ENCODE assay signal across 12 cellular contexts in genomic region chr10:102613286-102613685, GRCh38. TPM values are rescaled to one million over a fixed set of nuclear protein-coding genes. Genes with fewer than 3 reads are reported as not detected.
A peak's percentile ranks its signal among the peaks of the same experiment; 100 is the strongest.
DNase-seq lines count a peak whose midpoint lies in the region; ATAC-seq and TF ChIP-seq lines count a peak whose summit lies in the region.
"Had no signal": no experiment of that assay in that cellular context is flagged by ENCODE, and none has a peak within 500 bp of the region (broad histone marks: within the 10 kb centered on the region; RNA-seq: fewer than 3 reads in every experiment).

No MANE protein-coding gene starts in this region.

- CTCF ChIA-PET in activated naive CD4-positive, alpha-beta T cell treated with anti-CD3 and anti-CD28 coated beads for 36 hours (lab: Charles Lee), result interaction anchor here (0.8 to 1.8 kb wide), 5 partner anchors 11 to 381 kb away, joined by 3 to 5 read pairs (median 3); partner anchors contain the start of genes SUFU and TRIM8

- intact Hi-C loops in activated naive CD4-positive, alpha-beta T cell treated with anti-CD3 and anti-CD28 coated beads for 36 hours (cut with micrococcal nuclease), result loop anchor here (2.0 kb wide), 1 partner anchor 58 kb away; no protein-coding TSS in a partner anchor

- no peak overlapping the region for H3K4me3 Mint-ChIP-seq in activated naive CD4-positive, alpha-beta T cell treated with anti-CD3 and anti-CD28 coated beads for 36 hours
- H3K4me3 Mint-ChIP-seq in neural crest cell, result no peak overlapping the region
- H3K4me3 Mint-ChIP-seq: WTC11 had no signal

- ATAC-seq in upper lobe of left lung (ENCODE audit: low FRiP score in 2 of 2) (no peak), GM21423 (IDR thresholded peaks at IDR 0.05; ENCODE audit: unreplicated experiment) (no peak)
- ATAC-seq: WTC11 had no signal

- H3K36me3 Mint-ChIP-seq in activated naive CD4-positive, alpha-beta T cell treated with anti-CD3 and anti-CD28 coated beads for 36 hours (ENCODE audit: low read depth), result peaks cover 3% of the 10 kb centered on the region
- H3K36me3 Mint-ChIP-seq in neural crest cell (ENCODE audit: low read depth), result peaks cover 3% of the 10 kb centered on the region
- H3K36me3 Mint-ChIP-seq: WTC11 had no signal

- TF ChIP-seq CTCF in neural crest cell (conservative IDR thresholded peaks at IDR 0.05), result no peak
- no peak for TF ChIP-seq CTCF in upper lobe of left lung (IDR thresholded peaks at IDR 0.05)

- no peak for TF ChIP-seq POLR2A in upper lobe of left lung (IDR thresholded peaks at IDR 0.05)

- H3K4me3 ChIP-seq in upper lobe of left lung, result no peak overlapping the region
- H3K4me3 ChIP-seq: MG63 had no signal

- H3K4me1 ChIP-seq in upper lobe of left lung, result peaks cover 29 to 60% (median 43%) of the 10 kb centered on the region in 4 donors

- peaks cover 30% of the 10 kb centered on the region for H3K4me1 Mint-ChIP-seq in activated naive CD4-positive, alpha-beta T cell treated with anti-CD3 and anti-CD28 coated beads for 36 hours (ENCODE audit: low read depth)
- H3K4me1 Mint-ChIP-seq in neural crest cell, result peaks cover 23% of the 10 kb centered on the region

- H3K27ac ChIP-seq in upper lobe of left lung, result peak overlapping the region; percentile 59 to 80 (median 70)

- no peaks in the 10 kb centered on the region for H3K27me3 ChIP-seq in upper lobe of left lung
- H3K27me3 ChIP-seq: MG63 had no signal

- H3K9me3 ChIP-seq in upper lobe of left lung, result no peaks in the 10 kb centered on the region
- H3K9me3 ChIP-seq: MG63 had no signal

- TF ChIP-seq EP300 in upper lobe of left lung (IDR thresholded peaks at IDR 0.05), result no peak

- H3K36me3 ChIP-seq in upper lobe of left lung, result peaks cover 0 to 24% (median 20%) of the 10 kb centered on the region in 4 donors
- H3K36me3 ChIP-seq: MG63 had no signal

- H3K27ac Mint-ChIP-seq in activated naive CD4-positive, alpha-beta T cell treated with anti-CD3 and anti-CD28 coated beads for 36 hours, result peak overlapping the region; percentile 79
- H3K27ac Mint-ChIP-seq in neural crest cell (ENCODE audit: unreplicated experiment), result peak overlapping the region; percentile 97
- H3K27ac Mint-ChIP-seq: WTC11 had no signal

- no peaks in the 10 kb centered on the region for H3K27me3 Mint-ChIP-seq in activated naive CD4-positive, alpha-beta T cell treated with anti-CD3 and anti-CD28 coated beads for 36 hours (ENCODE audit: low read depth)
- no peaks in the 10 kb centered on the region for H3K27me3 Mint-ChIP-seq in neural crest cell (ENCODE audit: low read depth)

- no peaks in the 10 kb centered on the region for H3K9me3 Mint-ChIP-seq in activated naive CD4-positive, alpha-beta T cell treated with anti-CD3 and anti-CD28 coated beads for 36 hours
- no peaks in the 10 kb centered on the region for H3K9me3 Mint-ChIP-seq in neural crest cell
- H3K9me3 Mint-ChIP-seq: WTC11 had no signal

- DNase-seq in activated naive CD4-positive, alpha-beta T cell treated with anti-CD3 and anti-CD28 coated beads for 36 hours, result no peak
- no peak for DNase-seq in activated naive CD4-positive, alpha-beta T cell treated with Interleukin-2 at 50 U/mL for 16 hours
- peak; percentile 37 for DNase-seq in central memory CD4-positive, alpha-beta T cell
- DNase-seq in neural crest cell (ENCODE audit: low read depth, low spot score), result no peak
- DNase-seq in upper lobe of left lung, result no peak
- no peak for DNase-seq in midbrain (lab: John Stamatoyannopoulos, UW)
- no peak for DNase-seq in UCSD-AML1 (lab: John Stamatoyannopoulos, UW; ENCODE audit: unreplicated experiment)
- DNase-seq: EL, MG63, NCI-H446 treated with DMSO at 0.1 percent for 48 hours had no signal

- WGBS in upper lobe of left lung, 2 donors, result 76 to 77% methylated on average over 2 to 7 of the region's 7 CpGs

RNA-seq across cellular contexts. Expression of gene TRIM8, which starts 31.0 kb away (rescaled TPM):
- 10 to 100 TPM; 18.8 to 20.0 TPM for total RNA-seq in activated naive CD4-positive, alpha-beta T cell treated with anti-CD3 and anti-CD28 coated beads for 36 hours
- 76.9 and 82.8 TPM in 2 replicates for total RNA-seq in neural crest cell
- 100 to 1,000 TPM; 162 to 279 (median 177) TPM for total RNA-seq in upper lobe of left lung
